In the genomic region with DNA sequence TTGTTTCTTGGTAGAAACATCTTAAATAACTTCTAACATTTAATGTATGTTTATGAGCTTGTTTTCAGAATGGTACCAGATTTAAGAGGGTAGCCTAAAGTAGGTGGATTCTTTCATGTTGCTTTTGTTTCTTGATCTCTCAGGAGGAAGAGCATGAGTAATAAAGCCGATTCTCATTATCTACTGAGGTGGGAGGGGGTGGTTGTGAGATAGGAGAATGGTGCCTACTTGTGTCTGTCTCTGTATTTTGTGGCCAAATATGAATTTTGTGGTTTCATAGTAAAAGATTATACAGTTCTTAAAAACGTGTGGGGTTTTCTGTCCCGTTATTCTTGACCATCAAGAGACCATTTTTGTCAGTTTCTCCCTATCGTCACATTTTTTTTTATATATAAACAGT, we compare ENCODE assay signal across 11 cellular contexts. TPM values are rescaled to one million over a fixed set of nuclear protein-coding genes. Genes with fewer than 3 reads are reported as not detected.
DNase-seq lines count a peak whose midpoint lies in the region; ATAC-seq, FAIRE-seq and TF ChIP-seq lines count a peak whose summit lies in the region.
"Had no signal": no experiment of that assay in that cellular context is flagged by ENCODE, and none has a peak within 500 bp of the region (broad histone marks: within the 10 kb centered on the region; RNA-seq: fewer than 3 reads in every experiment).

No MANE protein-coding gene starts in this region.

- peak; percentile 52 for FAIRE-seq in GM12891 (lab: Jason Lieb, UNC)

- TF ChIP-seq POLR2A in GM12891 (IDR thresholded peaks at IDR 0.05; ENCODE audit: low read depth, low read length), result no peak

- no peak for TF ChIP-seq CTCF in WI38 (IDR thresholded peaks at IDR 0.05; ENCODE audit: low read depth, low read length)
- TF ChIP-seq CTCF in foreskin fibroblast (IDR thresholded peaks at IDR 0.05; ENCODE audit: low read depth, low read length), result no peak

- no peak for ATAC-seq in GM21723 (IDR thresholded peaks at IDR 0.05; ENCODE audit: unreplicated experiment)
- no peak for ATAC-seq in HG03520 (IDR thresholded peaks at IDR 0.05; ENCODE audit: unreplicated experiment)
- no peak for ATAC-seq in HG02610 (IDR thresholded peaks at IDR 0.05; ENCODE audit: unreplicated experiment)

- H3K4me3 ChIP-seq in ACC112 (ENCODE audit: low read depth, low read length) (peak overlapping the region; percentile 91), WI38 (ENCODE audit: low read depth, low read length) (peak overlapping the region; percentile 93), foreskin fibroblast (ENCODE audit: low read depth in 1 of 2, low read length in 2 of 2) (peak overlapping the region; percentile 73 to 83)

- H3K27ac ChIP-seq in ACC112 (ENCODE audit: low read depth, low read length), result no peak overlapping the region

- DNase-seq in GM12891 (ENCODE audit: insufficient read length, low spot score) (peak; percentile 2), foreskin fibroblast (peak in 1 of 2 donors; percentile 10)
- DNase-seq in activated effector memory CD4-positive, alpha-beta T cell treated with anti-CD3 and anti-CD28 coated beads, Interleukin-2, amount 50 U/mL, for 16 hours, result no peak
- DNase-seq: foreskin melanocyte, NCI-H1417 treated with DMSO at 0.1 percent for 48 hours, substantia nigra had no signal

- H3K36me3 ChIP-seq in ACC112 (ENCODE audit: insufficient read depth, low read length), result no peaks in the 10 kb centered on the region

- H3K27me3 ChIP-seq in ACC112 (ENCODE audit: insufficient read depth, low read length), result no peaks in the 10 kb centered on the region

- H3K4me1 ChIP-seq in ACC112 (ENCODE audit: control insufficient read depth, insufficient read depth, low read length, unreplicated experiment), result peaks cover 18% of the 10 kb centered on the region

- no peak overlapping the region for H2AFZ ChIP-seq in ACC112 (ENCODE audit: low read length, unreplicated experiment)

- peaks cover 70% of the 10 kb centered on the region for H3K79me2 ChIP-seq in ACC112 (ENCODE audit: control insufficient read depth, insufficient read depth, low read length, unreplicated experiment)

TF ChIP-seq in GM12891, 5 proteins besides CTCF, POLR2A, EP300 and RAD21:
- TF ChIP-seq SPI1 (IDR thresholded peaks at IDR 0.05; ENCODE audit: low read depth, low read length) (no peak), TAF1 (IDR thresholded peaks at IDR 0.05; ENCODE audit: low read depth, low read length) (no peak), POLR2AphosphoS5 (IDR thresholded peaks at IDR 0.05; ENCODE audit: low read depth, low read length) (no peak), POU2F2 (IDR thresholded peaks at IDR 0.05; ENCODE audit: low read depth, low read length) (no peak)

RNA-seq across cellular contexts. Expression of gene ATP2C1, which starts 2.2 kb away (rescaled TPM):
- 32.5 TPM for polyA plus RNA-seq in GM12891 (2012; ENCODE audit: low read depth, missing spikeins)
